ENCODE assay signal across 8 cellular contexts in the genomic region with DNA sequence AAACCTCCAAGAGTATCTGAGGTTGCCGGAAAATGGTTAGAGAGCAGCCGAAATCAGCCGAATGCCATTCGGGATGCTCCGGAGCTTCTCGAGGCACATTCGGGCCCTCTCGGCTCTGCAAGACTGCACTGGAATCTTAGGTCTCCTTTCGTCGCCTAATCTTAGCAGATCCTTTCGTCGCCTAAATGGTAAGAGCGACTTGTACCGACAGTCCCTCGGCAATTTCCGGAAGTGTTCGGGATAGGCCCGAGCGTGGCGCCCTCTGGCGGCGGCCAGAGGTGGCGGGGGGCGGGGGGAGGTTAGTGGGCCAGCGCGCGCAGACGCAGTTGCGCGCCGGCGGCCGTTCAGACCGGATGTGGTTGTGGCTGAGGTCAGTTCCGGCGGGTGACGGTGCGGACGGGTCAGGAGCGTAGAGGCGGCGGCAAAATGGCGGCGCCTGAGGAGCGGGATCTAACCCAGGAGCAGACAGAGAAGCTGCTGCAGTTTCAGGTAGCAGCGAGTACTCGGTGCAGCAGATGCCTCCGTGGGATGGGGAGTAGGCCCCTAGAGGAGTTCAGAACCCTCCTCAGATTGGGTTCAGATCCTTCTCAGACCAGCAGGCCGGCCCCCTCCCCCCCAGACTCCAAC. TPM values are rescaled to one million over a fixed set of nuclear protein-coding genes. Genes with fewer than 3 reads are reported as not detected.
DNase-seq lines count a peak whose midpoint lies in the region; ATAC-seq, FAIRE-seq and TF ChIP-seq lines count a peak whose summit lies in the region.

A gene with protein sequence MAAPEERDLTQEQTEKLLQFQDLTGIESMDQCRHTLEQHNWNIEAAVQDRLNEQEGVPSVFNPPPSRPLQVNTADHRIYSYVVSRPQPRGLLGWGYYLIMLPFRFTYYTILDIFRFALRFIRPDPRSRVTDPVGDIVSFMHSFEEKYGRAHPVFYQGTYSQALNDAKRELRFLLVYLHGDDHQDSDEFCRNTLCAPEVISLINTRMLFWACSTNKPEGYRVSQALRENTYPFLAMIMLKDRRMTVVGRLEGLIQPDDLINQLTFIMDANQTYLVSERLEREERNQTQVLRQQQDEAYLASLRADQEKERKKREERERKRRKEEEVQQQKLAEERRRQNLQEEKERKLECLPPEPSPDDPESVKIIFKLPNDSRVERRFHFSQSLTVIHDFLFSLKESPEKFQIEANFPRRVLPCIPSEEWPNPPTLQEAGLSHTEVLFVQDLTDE (plus strand): TSS at position 404 of the 627 bp plus-strand sequence. CDS start 23 bp downstream, at position 427.

- intact Hi-C loops in Calu3 (cut with micrococcal nuclease; ENCODE audit: unreplicated experiment), result loop anchor here (2.0 kb wide), 1 partner anchor 31 kb away; a partner anchor contains a TSS

- H2BK12ac ChIP-seq in H1 (ENCODE audit: low read depth, low read length), result peak within 1 kb of the TSS; percentile 96

- no peak within 1 kb of the TSS for H2BK20ac ChIP-seq in H1 (ENCODE audit: low read length)

- peak within 1 kb of the TSS; percentile 65; the same call in 1 of the 2 replicates for H2BK15ac ChIP-seq in H1 (ENCODE audit: low read length)

- H4K8ac ChIP-seq in H1 (ENCODE audit: extremely low read depth, insufficient read depth, low read length), result peak within 1 kb of the TSS; percentile 98

- peak within 1 kb of the TSS; percentile 81 for H3K56ac ChIP-seq in H1 (replicated peaks; ENCODE audit: insufficient read length, low read depth, low read length)

- 0% methylated on average over 41 of the region's 49 CpGs; no CpG with 5 or more reads in 1 of the 2 experiments for WGBS in H1 (ENCODE audit: extremely low coverage in 1 of 2, insufficient coverage in 1 of 2, insufficient read length in 1 of 2, insufficient replicate concordance in 2 of 2, low coverage in 1 of 2, low lambda C conversion rate in 2 of 2, missing lambda C conversion rate in 1 of 2), 2 experiments

- H3K4me2 ChIP-seq in H1 (ENCODE audit: insufficient read depth in 1 of 2, low read depth in 2 of 2, low read length in 2 of 2), result peak within 1 kb of the TSS; percentile 76 to 99

- H4K5ac ChIP-seq in H1 (ENCODE audit: insufficient read length, low read depth, low read length), result peak within 1 kb of the TSS; percentile 98

- peaks cover 12% of the 10 kb centered on the region for H3K23me2 ChIP-seq in H1 (ENCODE audit: low read depth, low read length)

- BruUV-seq in Calu3 (replicated peaks; lab: Mats Ljungman, UMichigan), result no TSS peak

- H3K4me1 ChIP-seq in H1 (replicated peaks in 1 of 4; ENCODE audit: control insufficient read depth in 3 of 4, insufficient read depth in 4 of 4, low read length in 3 of 4), result peaks cover 0 to 4% (median 0%) of the 10 kb centered on the region in 4 experiments; a peak in 1 of 7 replicates

- H3K36me3 Mint-ChIP-seq in Calu3 (ENCODE audit: insufficient read depth, unreplicated experiment) (peaks cover 54% of the 10 kb centered on the region), memory B cell (peaks cover 6% of the 10 kb centered on the region)

- peak within 1 kb of the TSS; percentile 76 for H2BK120ac ChIP-seq in H1 (replicated peaks; ENCODE audit: low read depth, low read length)

- peaks cover 0 to 5% (median under 1%) of the 10 kb centered on the region in 4 experiments; a peak in 2 of 8 replicates for H3K36me3 ChIP-seq in H1 (ENCODE audit: control insufficient read depth in 2 of 4, insufficient read depth in 4 of 4, low read length in 3 of 4)

- POLR2A ChIA-PET in H1 (lab: Charles Lee; ENCODE audit: partially characterized antibody), result interaction anchor here (0.6 to 3.4 kb wide), 21 partner anchors 8 to 1292 kb away, joined by 3 to 24 read pairs (median 4); a partner anchor contains a TSS

- no peak within 1 kb of the TSS for H3K23ac ChIP-seq in H1 (ENCODE audit: insufficient read length)

- no peaks in the 10 kb centered on the region for H3K9me3 Mint-ChIP-seq in Calu3 (ENCODE audit: low read depth, unreplicated experiment)
- H3K9me3 Mint-ChIP-seq in memory B cell, result no peaks in the 10 kb centered on the region

- 0 out of 2 replicates have a peak, but pooled peaks cover 5% of the 10 kb centered on the region for H3K79me1 ChIP-seq in H1 (ENCODE audit: low read depth, low read length)

- H3K18ac ChIP-seq in H1 (ENCODE audit: extremely low read depth, low read length), result peak within 1 kb of the TSS; percentile 98

- no peaks in the 10 kb centered on the region for H3K9me3 ChIP-seq in H1 (ENCODE audit: insufficient read depth in 2 of 2, low read depth in 1 of 2, low read length in 1 of 2)

- peak within 1 kb of the TSS; percentile 95 for H2BK5ac ChIP-seq in H1 (ENCODE audit: low read depth, low read length)

- DNase-seq in Calu3, result peak; percentile 99
- peak; percentile 55 to 99 (median 96) for DNase-seq in HUDEP-2 (lab: John Stamatoyannopoulos, UW; ENCODE audit: unreplicated experiment in 76 of 76)
- DNase-seq in NOMO-1 treated with dmso at 0.1 percent for 144 hours (lab: John Stamatoyannopoulos, UW; ENCODE audit: unreplicated experiment), result peak; percentile 98
- DNase-seq in activated CD8-positive, alpha-beta memory T cell treated with anti-CD3 and anti-CD28 coated beads for 48 hours (ENCODE audit: low read depth in 2 of 3, low spot score in 2 of 3), result peak; percentile 99 to 100 (median 100)
- DNase-seq in H1 (ENCODE audit: low read depth in 1 of 2, low spot score in 2 of 2), result peak; percentile 97 to 100
- peak; percentile 100 for DNase-seq in memory B cell (ENCODE audit: low spot score in 2 of 2)
- peak; percentile 85 for DNase-seq in stimulated activated CD8-positive, alpha-beta memory T cell treated with anti-CD3 and anti-CD28 coated beads, Interleukin-12 subunit alpha, Interleukin-12 subunit beta, amount 100 ng/mL, for 24 hours (ENCODE audit: extremely low read depth)

- H2AK5ac ChIP-seq in H1 (ENCODE audit: low read depth, low read length), result 0 out of 2 replicates have a peak within 1 kb of the TSS, but pooled peaks have one; percentile 76

- no peaks in the 10 kb centered on the region for H3K27me3 Mint-ChIP-seq in Calu3 (ENCODE audit: unreplicated experiment)
- H3K27me3 Mint-ChIP-seq in memory B cell, result peaks cover under 1% of the 10 kb centered on the region

- peak; percentile 32 for FAIRE-seq in H1 (lab: Jason Lieb, UNC)

- TF ChIP-seq EP300 in H1 (IDR thresholded peaks at IDR 0.05; ENCODE audit: borderline replicate concordance in 1 of 2, low read depth in 2 of 2, low read length in 2 of 2), result no peak

- H3K4me3 Mint-ChIP-seq in Calu3 (ENCODE audit: low read depth, unreplicated experiment), result peak within 1 kb of the TSS; percentile 83
- peak within 1 kb of the TSS; percentile 88 for H3K4me3 Mint-ChIP-seq in memory B cell

- CTCF ChIA-PET in Calu3 (lab: Charles Lee), result interaction anchor here (0.6 to 3.1 kb wide), 17 partner anchors 9 to 718 kb away, joined by 3 to 31 read pairs (median 3); a partner anchor contains a TSS
- CTCF ChIA-PET in H1 (lab: Charles Lee; ENCODE audit: partially characterized antibody), result interaction anchor here (0.6 to 1.9 kb wide), 20 partner anchors 9 to 111 kb away, joined by 3 to 15 read pairs (median 3); a partner anchor contains a TSS

- 0 out of 4 replicates have a peak, but pooled peaks of 1 of the 2 experiments have one; percentile 7 for TF ChIP-seq RAD21 in H1 (IDR thresholded peaks at IDR 0.05 in 1 of 2, conservative IDR thresholded peaks at IDR 0.05 in 1 of 2; ENCODE audit: low read depth in 2 of 2, low read length in 2 of 2)

- H3K27me3 ChIP-seq in H1 (replicated peaks in 1 of 4; ENCODE audit: control insufficient read depth in 3 of 4, extremely low read depth in 1 of 4, insufficient read depth in 3 of 4, low read length in 3 of 4), result no peaks in the 10 kb centered on the region

- H3K27ac ChIP-seq in H1 (ENCODE audit: low read depth, low read length), result peak within 1 kb of the TSS; percentile 97

- peak within 1 kb of the TSS; percentile 93 for H3K4ac ChIP-seq in H1 (replicated peaks; ENCODE audit: insufficient read length, low read depth, low read length)

- ATAC-seq in GM21381 (IDR thresholded peaks at IDR 0.05; ENCODE audit: unreplicated experiment) (peak; percentile 94), memory B cell (ENCODE audit: low read depth) (peak; percentile 89)

- H3K9ac ChIP-seq in H1 (replicated peaks in 1 of 4; ENCODE audit: extremely low read depth in 1 of 4, low read depth in 3 of 4, low read length in 3 of 4), result peak within 1 kb of the TSS; percentile 90 to 99 (median 98)

- TF ChIP-seq POLR2A in H1 (IDR thresholded peaks at IDR 0.05; ENCODE audit: control extremely low read depth in 1 of 2, low read depth in 2 of 2, low read length in 2 of 2), result peak; percentile 92 to 93

- H3K4me1 Mint-ChIP-seq in Calu3 (ENCODE audit: low read depth, unreplicated experiment), result peaks cover 26% of the 10 kb centered on the region
- H3K4me1 Mint-ChIP-seq in memory B cell, result peaks cover 16% of the 10 kb centered on the region

- peak within 1 kb of the TSS; percentile 89 for H3K27ac Mint-ChIP-seq in Calu3 (ENCODE audit: unreplicated experiment)
- peak within 1 kb of the TSS; percentile 98 for H3K27ac Mint-ChIP-seq in memory B cell

- H3K4me3 ChIP-seq in H1 (ENCODE audit: extremely low read depth in 1 of 4, insufficient read depth in 2 of 4, low read depth in 3 of 4, low read length in 4 of 4), result peak within 1 kb of the TSS; percentile 93 to 100 (median 98)

- peaks cover 5 to 39% of the 10 kb centered on the region in 2 experiments for H3K79me2 ChIP-seq in H1 (ENCODE audit: control insufficient read depth in 1 of 2, insufficient read depth in 2 of 2, low read length in 2 of 2)

- TF ChIP-seq CTCF in Calu3 (IDR thresholded peaks at IDR 0.05; ENCODE audit: unreplicated experiment) (peak; percentile 98), H1 (IDR thresholded peaks at IDR 0.05; ENCODE audit: control extremely low read depth in 1 of 3, insufficient read depth in 1 of 3, low read depth in 1 of 3, low read length in 3 of 3) (peak; percentile 77 to 95 (median 82))

- H4K20me1 ChIP-seq in H1 (replicated peaks in 1 of 2; ENCODE audit: control insufficient read depth in 1 of 2, insufficient read depth in 2 of 2, low read length in 2 of 2), result peaks cover 0 to 3% of the 10 kb centered on the region in 2 experiments

- H2AFZ ChIP-seq in H1 (ENCODE audit: low read length), result peak within 1 kb of the TSS; percentile 94; the same call in 1 of the 2 replicates

- no peak within 1 kb of the TSS for H3K14ac ChIP-seq in H1 (ENCODE audit: insufficient read length)

- H4K91ac ChIP-seq in H1 (replicated peaks; ENCODE audit: insufficient read length, low read length), result peak within 1 kb of the TSS; percentile 96

TF ChIP-seq in H1, 55 proteins besides CTCF, POLR2A, EP300 and RAD21 (continues in another document):
- TF ChIP-seq TEAD4 (IDR thresholded peaks at IDR 0.05; ENCODE audit: low read depth, low read length), result no peak

RNA-seq across cellular contexts. Expression of the gene that starts here (rescaled TPM):
- total RNA-seq in Calu3 (2022), result 68.9 and 73.6 TPM in 2 replicates
- 35.8 and 36.2 TPM in 2 replicates for total RNA-seq in H1 (2021; fragmentation: NEBNext Ultra II Directional; extraction: Animal tissue kit (Norgen Biotek cat#: 25700))
- 14.1 and 20.8 TPM in 2 replicates for polyA plus RNA-seq in H1 (2011; rRNA removed)
- polyA plus RNA-seq in H1 (2011; cell fraction: cytosol; rRNA removed), result 20.5 TPM
- polyA plus RNA-seq in H1 (2011; cell fraction: nucleus; rRNA removed), result 17.5 TPM
- polyA plus RNA-seq in H1 (2012, experiment 1 of 2), result 21.2 to 30.7 TPM (median 23.8 TPM) in 4 replicates
- polyA plus RNA-seq in H1 (2012, experiment 2 of 2), result 3.6 TPM
- 46.8 TPM for polyA plus RNA-seq in H1 (2013, experiment 1 of 2)
- 56.3 TPM for polyA plus RNA-seq in H1 (2013, experiment 2 of 2)
- polyA minus RNA-seq in H1 (2011; rRNA and poly(A)+ RNA removed), result 42.9 and 51.7 TPM in 2 replicates
- 15.9 TPM for polyA minus RNA-seq in H1 (2011; cell fraction: cytosol; rRNA and poly(A)+ RNA removed)
- polyA minus RNA-seq in H1 (2011; cell fraction: nucleus; rRNA and poly(A)+ RNA removed), result 30.3 TPM

Comparison
In these comparisons a context has a peak if more than half of its experiments do, and no peak if none do; other contexts are left out.
1. Peak in every context shown above with its lines: DNase-seq, ATAC-seq, H3K4me3 ChIP-seq and H3K27ac ChIP-seq.